8 cellular contexts compared by ENCODE assay signal in the genomic region with DNA sequence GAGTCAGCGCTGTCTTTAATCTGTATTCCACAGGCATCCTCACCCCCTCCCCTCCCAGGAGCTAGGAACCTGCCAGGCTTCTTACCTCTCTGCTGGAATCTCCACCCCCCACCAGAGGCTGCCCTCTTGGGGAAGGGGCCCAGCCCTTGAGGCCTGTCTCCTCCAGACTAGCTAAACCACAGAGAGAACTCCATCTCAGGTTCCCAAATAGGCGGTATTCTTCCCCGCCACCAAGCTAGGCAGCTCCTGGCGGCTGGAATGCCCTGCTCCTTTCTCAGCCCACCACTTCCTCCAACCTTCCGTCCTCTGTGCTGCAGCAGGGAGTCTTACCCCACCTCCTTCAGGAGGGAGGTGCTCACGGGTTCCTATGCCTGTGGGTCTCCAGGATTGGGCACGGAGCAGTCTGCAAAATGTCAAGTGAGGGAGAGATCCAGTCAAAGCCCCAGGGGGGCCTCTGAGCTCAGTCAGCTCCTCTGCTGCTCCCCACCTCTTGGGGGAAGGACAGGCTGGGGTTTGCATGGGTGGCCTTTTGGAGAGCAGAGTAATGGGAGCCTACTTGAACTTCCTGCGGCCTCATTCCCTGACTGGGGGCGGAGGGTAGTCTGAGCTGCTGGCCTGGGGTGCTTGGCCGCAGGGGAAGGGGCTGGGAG. TPM values are rescaled to one million over a fixed set of nuclear protein-coding genes. Genes with fewer than 3 reads are reported as not detected.
DNase-seq lines count a peak whose midpoint lies in the region; ATAC-seq and TF ChIP-seq lines count a peak whose summit lies in the region.

No MANE protein-coding gene starts in this region.

- H3K4me3 ChIP-seq in CD8-positive, alpha-beta memory T cell (ENCODE audit: low read length) = no peak overlapping the region
- H3K4me3 ChIP-seq in HUES64 (ENCODE audit: low read length) (peak overlapping the region; percentile 73), mucosa of rectum (ENCODE audit: low read length in 2 of 2) (peak overlapping the region in 1 of 2 donors; percentile 42)

- no peak for DNase-seq in CD8-positive, alpha-beta memory T cell
- DNase-seq in chondrocyte (ENCODE audit: low spot score) (no peak), NCI-H1048 (lab: John Stamatoyannopoulos, UW) (no peak), NAMALWA (ENCODE audit: low spot score) (no peak), NCI-H187 treated with DMSO at 0.1 percent for 48 hours (lab: John Stamatoyannopoulos, UW) (no peak)

- peaks cover 1 to 3% of the 10 kb centered on the region in 2 donors for H3K27me3 Mint-ChIP-seq in CD8-positive, alpha-beta memory T cell
- no peaks in the 10 kb centered on the region for H3K27me3 Mint-ChIP-seq in chondrocyte (ENCODE audit: low read depth)

- peaks cover 4 to 32% (median 11%) of the 10 kb centered on the region in 3 donors for H3K4me1 Mint-ChIP-seq in CD8-positive, alpha-beta memory T cell
- peaks cover 44% of the 10 kb centered on the region for H3K4me1 Mint-ChIP-seq in chondrocyte (ENCODE audit: low read depth)

- WGBS in HUES64 = 2% methylated on average over 10 of the region's 10 CpGs

- peaks cover 19% of the 10 kb centered on the region for H3K4me1 ChIP-seq in CD8-positive, alpha-beta memory T cell (ENCODE audit: insufficient read depth, low read length)
- peaks cover 42% of the 10 kb centered on the region for H3K4me1 ChIP-seq in HUES64 (ENCODE audit: insufficient read depth, low read length)
- H3K4me1 ChIP-seq in mucosa of rectum (ENCODE audit: control insufficient read depth in 2 of 2, insufficient read depth in 2 of 2, low read length in 2 of 2) = peaks cover 27 to 29% of the 10 kb centered on the region in 2 donors

- H3K9me3 ChIP-seq in CD8-positive, alpha-beta memory T cell (ENCODE audit: low read length) = no peaks in the 10 kb centered on the region
- H3K9me3 ChIP-seq in HUES64 (ENCODE audit: insufficient read depth, low read depth, low read length) (no peaks in the 10 kb centered on the region), mucosa of rectum (ENCODE audit: control insufficient read depth in 2 of 2, low read length in 2 of 2) (no peaks in the 10 kb centered on the region)

- no peak overlapping the region for H3K27ac ChIP-seq in CD8-positive, alpha-beta memory T cell (ENCODE audit: low read depth, low read length)
- H3K27ac ChIP-seq in HUES64 (ENCODE audit: low read depth, low read length) (peak overlapping the region; percentile 36; the same call in 1 of the 2 replicates), mucosa of rectum (ENCODE audit: low read depth in 2 of 2, low read length in 2 of 2) (peak overlapping the region; percentile 34 to 58)

- POLR2A ChIA-PET in CD8-positive, alpha-beta memory T cell (lab: Charles Lee) = no interaction called here

- ATAC-seq in GM18511 (IDR thresholded peaks at IDR 0.05; ENCODE audit: unreplicated experiment) = no peak

- peak; percentile 75 for TF ChIP-seq CTCF in chondrocyte (IDR thresholded peaks at IDR 0.05)

- H3K36me3 ChIP-seq in CD8-positive, alpha-beta memory T cell (ENCODE audit: insufficient read depth, low read length) = no peaks in the 10 kb centered on the region
- H3K36me3 ChIP-seq in HUES64 (ENCODE audit: insufficient read depth, low read length) (no peaks in the 10 kb centered on the region), mucosa of rectum (ENCODE audit: control insufficient read depth in 2 of 2, insufficient read depth in 2 of 2, low read length in 2 of 2) (no peaks in the 10 kb centered on the region)

- CTCF ChIA-PET in CD8-positive, alpha-beta memory T cell (lab: Charles Lee) = interaction anchor here (1.1 to 1.2 kb wide), 3 partner anchors 23 to 102 kb away, joined by 3 to 4 read pairs (median 3); no protein-coding TSS in a partner anchor

- H3K9ac ChIP-seq in HUES64 (ENCODE audit: low read depth, low read length) (no peak overlapping the region), mucosa of rectum (ENCODE audit: low read depth in 1 of 2, low read length in 2 of 2) (no peak overlapping the region)

- H3K9me3 Mint-ChIP-seq in CD8-positive, alpha-beta memory T cell = no peaks in the 10 kb centered on the region
- H3K9me3 Mint-ChIP-seq in chondrocyte (ENCODE audit: low read depth) = no peaks in the 10 kb centered on the region

- H3K27me3 ChIP-seq in CD8-positive, alpha-beta memory T cell (ENCODE audit: insufficient read depth, low read length, poor library complexity, severe bottlenecking) = no peaks in the 10 kb centered on the region
- H3K27me3 ChIP-seq in HUES64 (ENCODE audit: insufficient read depth, low read length) (peaks cover 27% of the 10 kb centered on the region), mucosa of rectum (ENCODE audit: control insufficient read depth in 2 of 2, insufficient read depth in 2 of 2, low read length in 2 of 2) (no peaks in the 10 kb centered on the region)

- H3K4me3 Mint-ChIP-seq in CD8-positive, alpha-beta memory T cell = peak overlapping the region in 6 of 7 donors; percentile 19 to 85 (median 63)
- H3K4me3 Mint-ChIP-seq in chondrocyte (ENCODE audit: unreplicated experiment) = peak overlapping the region; percentile 52

- H3K36me3 Mint-ChIP-seq in CD8-positive, alpha-beta memory T cell = no peaks in the 10 kb centered on the region
- no peaks in the 10 kb centered on the region for H3K36me3 Mint-ChIP-seq in chondrocyte (ENCODE audit: low read depth)

- peak overlapping the region in 2 of 8 donors; percentile 7 to 19 for H3K27ac Mint-ChIP-seq in CD8-positive, alpha-beta memory T cell
- H3K27ac Mint-ChIP-seq in chondrocyte (ENCODE audit: unreplicated experiment) = peak overlapping the region; percentile 82

RNA-seq across cellular contexts. Expression of gene SREBF1, which starts 55.7 kb away (rescaled TPM):
- total RNA-seq in CD8-positive, alpha-beta memory T cell = 10 to 100 TPM; 27.2 to 29.6 TPM
- polyA plus RNA-seq in CD8-positive, alpha-beta memory T cell = 16.4 TPM
- polyA plus RNA-seq in HUES64 (2013, experiment 1 of 2) = 71.0 TPM
- 60.6 TPM for polyA plus RNA-seq in HUES64 (2013, experiment 2 of 2)
- 22.8 to 26.7 TPM (median 23.4 TPM) in 3 replicates for total RNA-seq in chondrocyte
